In the genomic region with DNA sequence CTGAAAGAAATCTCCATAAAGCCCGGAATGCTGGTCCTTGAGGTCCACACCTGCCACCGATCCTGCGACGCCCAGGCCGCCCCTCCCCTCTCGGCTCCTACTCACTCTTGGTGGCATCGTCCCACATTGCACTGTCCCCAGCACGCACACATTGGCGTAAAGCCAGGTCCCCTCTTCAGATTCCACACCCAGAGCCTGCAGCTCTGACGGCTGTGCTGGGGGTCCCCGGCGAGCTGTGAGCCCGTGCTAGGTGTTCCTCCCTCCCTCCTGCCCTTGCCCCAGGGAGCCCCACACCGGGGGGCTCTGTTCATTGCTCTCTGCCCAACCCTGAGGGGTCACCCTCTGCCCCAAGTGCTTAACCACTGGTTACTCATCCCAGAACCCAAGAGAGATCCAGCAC, we compare ENCODE assay signal across 24 cellular contexts. TPM values are rescaled to one million over a fixed set of nuclear protein-coding genes. Genes with fewer than 3 reads are reported as not detected.
"Had no signal": no experiment of that assay in that cellular context is flagged by ENCODE, and none has a peak within 500 bp of the region (broad histone marks: within the 10 kb centered on the region; RNA-seq: fewer than 3 reads in every experiment).

No MANE protein-coding gene starts in this region.

- H3K27me3 Mint-ChIP-seq: activated CD4-positive, alpha-beta memory T cell treated with anti-CD3 and anti-CD28 coated beads for 36 hours; activated T-cell treated with anti-CD3 and anti-CD28 coated beads, Interleukin-2, amount 50 U/mL, for 24 hours had no signal

- DNase-seq: activated CD4-positive, alpha-beta memory T cell treated with anti-CD3 and anti-CD28 coated beads for 36 hours; activated CD4-positive, alpha-beta T cell treated with anti-CD3 and anti-CD28 coated beads for 48 hours; activated CD8-positive, alpha-beta memory T cell treated with anti-CD3 and anti-CD28 coated beads, Interleukin-2, amount 50 U/mL, for 48 hours; activated gamma-delta T cell; activated naive CD4-positive, alpha-beta T cell treated with anti-CD3 and anti-CD28 coated beads, Interleukin-2, amount 10 ng/mL, durations not matched to agents 7 days and 5 days; activated T-cell treated with anti-CD3 and anti-CD28 coated beads, Interleukin-2, amount 50 U/mL, for 24 hours; amygdala; foreskin fibroblast; hippocampal formation; left colon; mammary epithelial cell; pancreas; psoas muscle; sigmoid colon; small intestine; stimulated activated CD4-positive, alpha-beta T cell treated with anti-CD3 and anti-CD28 coated beads, Interleukin-4, amount 100 ng/mL, for 4 hours; stimulated activated CD8-positive, alpha-beta memory T cell treated with anti-CD3 and anti-CD28 coated beads, Interleukin-4, amount 100 ng/mL, for 48 hours; stimulated activated naive CD4-positive, alpha-beta T cell; T-helper 9 cell; trophoblast cell had no signal

- H3K4me1 Mint-ChIP-seq: activated naive CD4-positive, alpha-beta T cell treated with anti-CD3 and anti-CD28 coated beads, Interleukin-2, amount 10 ng/mL, durations not matched to agents 7 days and 5 days had no signal

- H3K36me3 ChIP-seq: pancreas, sigmoid colon had no signal

- H3K4me3 Mint-ChIP-seq: activated CD4-positive, alpha-beta memory T cell treated with anti-CD3 and anti-CD28 coated beads for 36 hours; activated naive CD4-positive, alpha-beta T cell treated with anti-CD3 and anti-CD28 coated beads, Interleukin-2, amount 10 ng/mL, durations not matched to agents 7 days and 5 days; activated T-cell treated with anti-CD3 and anti-CD28 coated beads, Interleukin-2, amount 50 U/mL, for 24 hours had no signal

- H3K36me3 Mint-ChIP-seq: activated CD4-positive, alpha-beta memory T cell treated with anti-CD3 and anti-CD28 coated beads for 36 hours; activated naive CD4-positive, alpha-beta T cell treated with anti-CD3 and anti-CD28 coated beads, Interleukin-2, amount 10 ng/mL, durations not matched to agents 7 days and 5 days had no signal

- H3K4me3 ChIP-seq: pancreas, psoas muscle, sigmoid colon, testis had no signal

- ATAC-seq: esophagus mucosa, left colon, psoas muscle had no signal

- H3K9me3 ChIP-seq: pancreas, psoas muscle, sigmoid colon, testis had no signal

- H3K27ac Mint-ChIP-seq: activated CD4-positive, alpha-beta memory T cell treated with anti-CD3 and anti-CD28 coated beads for 36 hours; activated naive CD4-positive, alpha-beta T cell treated with anti-CD3 and anti-CD28 coated beads, Interleukin-2, amount 10 ng/mL, durations not matched to agents 7 days and 5 days; activated T-cell treated with anti-CD3 and anti-CD28 coated beads, Interleukin-2, amount 50 U/mL, for 24 hours had no signal

- H3K9me3 Mint-ChIP-seq: activated CD4-positive, alpha-beta memory T cell treated with anti-CD3 and anti-CD28 coated beads for 36 hours; activated naive CD4-positive, alpha-beta T cell treated with anti-CD3 and anti-CD28 coated beads, Interleukin-2, amount 10 ng/mL, durations not matched to agents 7 days and 5 days; activated T-cell treated with anti-CD3 and anti-CD28 coated beads, Interleukin-2, amount 50 U/mL, for 24 hours had no signal

- H3K27me3 ChIP-seq: pancreas, sigmoid colon, testis had no signal

- H3K27ac ChIP-seq: pancreas, psoas muscle, sigmoid colon, VCaP had no signal

- H3K4me1 ChIP-seq: pancreas, psoas muscle, sigmoid colon had no signal

RNA-seq across cellular contexts. Expression of gene TPO, which starts 8.5 kb away (rescaled TPM):
- total RNA-seq: activated CD4-positive, alpha-beta memory T cell treated with anti-CD3 and anti-CD28 coated beads for 36 hours; liver; mammary epithelial cell had no signal
